Comparison of ENCODE assay signal across 9 cellular contexts in the genomic region with DNA sequence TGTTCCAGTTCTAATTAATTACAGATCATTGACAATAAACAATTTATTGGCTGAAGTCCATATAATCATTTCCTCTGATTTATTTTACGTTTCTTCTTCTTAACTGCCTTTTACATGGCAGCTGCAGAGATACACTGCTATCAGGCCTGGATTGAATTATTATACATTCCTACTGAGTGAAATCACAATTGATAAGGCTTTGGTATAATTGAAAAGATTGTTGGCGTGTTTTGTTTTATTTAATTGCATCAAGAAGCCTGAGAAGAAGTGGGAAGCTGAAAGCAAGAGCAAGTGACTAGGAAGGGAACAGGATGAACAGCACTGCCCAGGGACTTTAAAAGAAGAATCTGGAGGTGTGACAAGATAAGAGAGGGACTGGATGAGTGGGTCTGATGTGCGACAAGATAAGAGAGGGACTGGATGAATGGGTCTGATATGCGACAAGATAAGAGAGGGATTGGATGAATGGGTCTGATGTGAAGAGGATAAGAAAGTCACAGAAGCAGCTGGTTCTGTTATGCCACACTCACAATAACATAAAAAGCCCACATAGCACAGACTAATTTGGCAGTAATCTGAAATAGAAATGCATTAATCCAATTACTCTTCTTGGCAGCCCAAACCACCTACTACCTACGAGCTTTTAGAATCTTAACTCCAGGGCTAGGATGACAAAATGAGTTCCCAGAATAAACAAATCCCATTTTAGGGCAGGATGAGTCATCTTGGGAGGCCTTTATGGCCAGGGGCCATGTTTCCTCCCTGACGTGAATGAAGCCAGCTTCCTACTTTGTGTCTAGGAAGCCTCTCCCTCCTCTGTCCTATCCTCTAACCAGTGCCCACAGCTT.
A peak's percentile ranks its signal among the peaks of the same experiment; 100 is the strongest.
DNase-seq lines count a peak whose midpoint lies in the region; ATAC-seq and TF ChIP-seq lines count a peak whose summit lies in the region.
"Had no signal": no experiment of that assay in that cellular context is flagged by ENCODE, and none has a peak within 500 bp of the region (broad histone marks: within the 10 kb centered on the region; RNA-seq: fewer than 3 reads in every experiment).

No MANE protein-coding gene starts in this region.

- H4K8ac ChIP-seq in neuronal stem cell (ENCODE audit: low read depth, low read length), result no peak overlapping the region

- H3K4me3 ChIP-seq in epithelial cell of esophagus (ENCODE audit: low read length), result no peak overlapping the region
- H3K4me3 ChIP-seq in neuronal stem cell (ENCODE audit: low read length in 2 of 2), result no peak overlapping the region

- DNase-seq in COR-L47 (lab: John Stamatoyannopoulos, UW), result peak; percentile 34
- DNase-seq in NCI-H226, result peak; percentile 65
- DNase-seq in epithelial cell of esophagus (ENCODE audit: low read depth), result peak; percentile 86
- no peak for DNase-seq in neuronal stem cell (ENCODE audit: low spot score)
- no peak for DNase-seq in GM19240 (ENCODE audit: insufficient read length, low spot score)
- DNase-seq in Kasumi-1 (lab: John Stamatoyannopoulos, UW), result no peak
- DNase-seq: WERI-Rb-1 had no signal

- no peak overlapping the region for H2BK12ac ChIP-seq in neuronal stem cell (ENCODE audit: low read length)

- ATAC-seq in GM18861 (IDR thresholded peaks at IDR 0.05; ENCODE audit: unreplicated experiment), result no peak
- no peak for ATAC-seq in HG03045 (IDR thresholded peaks at IDR 0.05; ENCODE audit: unreplicated experiment)

- no peak overlapping the region for H2BK5ac ChIP-seq in neuronal stem cell (ENCODE audit: low read length)

- H3K18ac ChIP-seq in neuronal stem cell (ENCODE audit: low read length), result no peak overlapping the region

- H2BK15ac ChIP-seq in neuronal stem cell (ENCODE audit: low read length), result no peak overlapping the region

- no CpG with 5 or more reads among the region's 6 CpGs for WGBS in neuronal stem cell (ENCODE audit: extremely low coverage in 2 of 2, insufficient read length in 2 of 2, insufficient replicate concordance in 1 of 2), 2 donors

- H3K23ac ChIP-seq in neuronal stem cell (ENCODE audit: low read depth, low read length, poor library complexity), result no peak overlapping the region

- H3K9ac ChIP-seq in neuronal stem cell (ENCODE audit: low read depth, low read length, poor library complexity), result no peak overlapping the region

- no peak overlapping the region for H3K27ac ChIP-seq in neuronal stem cell (replicated peaks; ENCODE audit: low read length)
- H3K27ac ChIP-seq: WERI-Rb-1 had no signal

- H2AK5ac ChIP-seq in neuronal stem cell (ENCODE audit: low read depth, low read length), result no peak overlapping the region

- no peaks in the 10 kb centered on the region for H3K9me3 ChIP-seq in neuronal stem cell (replicated peaks in 1 of 2; ENCODE audit: control insufficient read depth in 2 of 2, insufficient read depth in 1 of 2, low read depth in 1 of 2, low read length in 2 of 2)

- no peaks in the 10 kb centered on the region for H3K36me3 ChIP-seq in neuronal stem cell (replicated peaks in 1 of 2; ENCODE audit: control insufficient read depth in 2 of 2, insufficient read depth in 2 of 2, low read length in 2 of 2)
- H3K36me3 ChIP-seq: WERI-Rb-1 had no signal

- H3K4ac ChIP-seq in neuronal stem cell (ENCODE audit: low read length), result no peak overlapping the region

- no peaks in the 10 kb centered on the region for H3K4me1 ChIP-seq in neuronal stem cell (ENCODE audit: control insufficient read depth in 2 of 2, insufficient read depth in 1 of 2, low read depth in 1 of 2, low read length in 2 of 2)

- no peak overlapping the region for H2BK120ac ChIP-seq in neuronal stem cell (ENCODE audit: low read depth, low read length)

- no peak overlapping the region for H4K91ac ChIP-seq in neuronal stem cell (ENCODE audit: low read depth, low read length, poor library complexity)

- H3K14ac ChIP-seq in neuronal stem cell (ENCODE audit: low read length), result no peak overlapping the region

- no peak for TF ChIP-seq CTCF in epithelial cell of esophagus (IDR thresholded peaks at IDR 0.05; ENCODE audit: insufficient read depth, low read depth, low read length, missing control alignments)

- H3K79me1 ChIP-seq in neuronal stem cell (ENCODE audit: low read depth, low read length), result no peaks in the 10 kb centered on the region

- H3K4me2 ChIP-seq in neuronal stem cell (ENCODE audit: insufficient read depth, low read length, poor library complexity, severe bottlenecking), result no peak overlapping the region

- H2AFZ ChIP-seq in neuronal stem cell (ENCODE audit: low read length), result peak overlapping the region; percentile 17

- H3K27me3 ChIP-seq in neuronal stem cell (ENCODE audit: control insufficient read depth in 3 of 3, insufficient read depth in 3 of 3, low read depth in 1 of 3, low read length in 3 of 3), result no peaks in the 10 kb centered on the region

Comparison
In these comparisons a context has a peak if more than half of its experiments do, and no peak if none do; other contexts are left out.
1. DNase-seq: peak in COR-L47 (single experiment), NCI-H226 (single experiment) and epithelial cell of esophagus (single experiment); none in neuronal stem cell (single experiment), GM19240 (single experiment) and Kasumi-1 (0 of 2).